3 cellular contexts compared by ENCODE assay signal in genomic region chr14:69497866-69498265, GRCh38. TPM values are rescaled to one million over a fixed set of nuclear protein-coding genes. Genes with fewer than 3 reads are reported as not detected.
"Had no signal": no experiment of that assay in that cellular context is flagged by ENCODE, and none has a peak within 500 bp of the region (broad histone marks: within the 10 kb centered on the region; RNA-seq: fewer than 3 reads in every experiment).

No MANE protein-coding gene starts in this region.

RNA-seq across cellular contexts. Expression of gene PLEKHD1, which starts 13.3 kb away (rescaled TPM):
- total RNA-seq: Peyer's patch, RPMI7951, SK-MEL-5 had no signal
